Comparison of ENCODE assay signal across 9 cellular contexts in genomic region chr17:67200727-67201301, GRCh38. TPM values are rescaled to one million over a fixed set of nuclear protein-coding genes. Genes with fewer than 3 reads are reported as not detected.
A peak's percentile ranks its signal among the peaks of the same experiment; 100 is the strongest.
DNase-seq lines count a peak whose midpoint lies in the region; ATAC-seq and TF ChIP-seq lines count a peak whose summit lies in the region.
"Had no signal": no experiment of that assay in that cellular context is flagged by ENCODE, and none has a peak within 500 bp of the region (broad histone marks: within the 10 kb centered on the region; RNA-seq: fewer than 3 reads in every experiment).

No MANE protein-coding gene starts in this region.

- no peaks in the 10 kb centered on the region for H3K9me3 Mint-ChIP-seq in brain
- H3K9me3 Mint-ChIP-seq in nephron progenitor cell = no peaks in the 10 kb centered on the region
- peaks cover 0 to 6% (median 0%) of the 10 kb centered on the region in 8 donors for H3K9me3 Mint-ChIP-seq in CD4-positive, alpha-beta memory T cell
- H3K9me3 Mint-ChIP-seq: activated B cell treated with CpG ODN at 0.5 μM for 24 hours had no signal

- H3K36me3 Mint-ChIP-seq in brain (peaks cover 50% of the 10 kb centered on the region), nephron progenitor cell (ENCODE audit: low read depth) (peaks cover 50% of the 10 kb centered on the region)
- H3K36me3 Mint-ChIP-seq in CD4-positive, alpha-beta memory T cell = peaks cover 54 to 60% of the 10 kb centered on the region in 2 donors

- no peaks in the 10 kb centered on the region for H3K27me3 ChIP-seq in DOHH2 (ENCODE audit: control insufficient read depth, low read length)
- H3K27me3 ChIP-seq in CD4-positive, alpha-beta memory T cell (ENCODE audit: insufficient read depth, low read length) = no peaks in the 10 kb centered on the region

- ATAC-seq in Right ventricle myocardium superior (ENCODE audit: poor library complexity) = no peak

- peak; percentile 31 for DNase-seq in HuH-7.5 (ENCODE audit: low spot score)
- DNase-seq in nephron progenitor cell = no peak
- DNase-seq in CD4-positive, alpha-beta memory T cell = no peak
- no peak for DNase-seq in NCI-H1436 (lab: John Stamatoyannopoulos, UW)
- no peak for DNase-seq in GM19238 (ENCODE audit: insufficient read length, low spot score)
- DNase-seq in Right ventricle myocardium superior = no peak
- DNase-seq: activated B cell treated with CpG ODN at 0.5 μM for 24 hours had no signal

- CTCF ChIA-PET in CD4-positive, alpha-beta memory T cell (lab: Charles Lee; ENCODE audit: partially characterized antibody) = interaction anchor here (0.8 to 2.5 kb wide), 3 partner anchors 44 to 94 kb away, joined by 3 to 7 read pairs (median 4); no protein-coding TSS in a partner anchor

- H3K27ac ChIP-seq in DOHH2 (ENCODE audit: low read depth, low read length) = no peak overlapping the region
- H3K27ac ChIP-seq in CD4-positive, alpha-beta memory T cell (ENCODE audit: low read depth, low read length) = no peak overlapping the region

- H3K27ac Mint-ChIP-seq in brain = no peak overlapping the region
- no peak overlapping the region for H3K27ac Mint-ChIP-seq in nephron progenitor cell
- H3K27ac Mint-ChIP-seq in CD4-positive, alpha-beta memory T cell = peak overlapping the region in 2 of 7 donors; percentile 23 to 27
- H3K27ac Mint-ChIP-seq: activated B cell treated with CpG ODN at 0.5 μM for 24 hours had no signal

- H3K4me1 ChIP-seq in DOHH2 (ENCODE audit: control insufficient read depth, low read length) = no peaks in the 10 kb centered on the region
- peaks cover 3% of the 10 kb centered on the region for H3K4me1 ChIP-seq in CD4-positive, alpha-beta memory T cell (ENCODE audit: insufficient read depth, low read length)

- POLR2A ChIA-PET in CD4-positive, alpha-beta memory T cell (lab: Charles Lee; ENCODE audit: partially characterized antibody) = no interaction called here

- H3K4me1 Mint-ChIP-seq in brain (no peaks in the 10 kb centered on the region), nephron progenitor cell (no peaks in the 10 kb centered on the region)
- peaks cover 23 to 29% (median 25%) of the 10 kb centered on the region in 4 donors for H3K4me1 Mint-ChIP-seq in CD4-positive, alpha-beta memory T cell
- H3K4me1 Mint-ChIP-seq: activated B cell treated with CpG ODN at 0.5 μM for 24 hours had no signal

- H3K4me2 ChIP-seq in DOHH2 (ENCODE audit: low read length) = no peak overlapping the region

- no peaks in the 10 kb centered on the region for H3K27me3 Mint-ChIP-seq in brain
- H3K27me3 Mint-ChIP-seq in nephron progenitor cell (ENCODE audit: low read depth, poor library complexity) = no peaks in the 10 kb centered on the region
- H3K27me3 Mint-ChIP-seq in CD4-positive, alpha-beta memory T cell = no peaks in the 10 kb centered on the region
- H3K27me3 Mint-ChIP-seq: activated B cell treated with CpG ODN at 0.5 μM for 24 hours had no signal

- H3K4me3 Mint-ChIP-seq in brain (no peak overlapping the region), nephron progenitor cell (no peak overlapping the region)
- no peak overlapping the region for H3K4me3 Mint-ChIP-seq in CD4-positive, alpha-beta memory T cell
- H3K4me3 Mint-ChIP-seq: activated B cell treated with CpG ODN at 0.5 μM for 24 hours had no signal

- no peaks in the 10 kb centered on the region for H3F3A ChIP-seq in DOHH2 (ENCODE audit: control insufficient read depth, insufficient read depth)

- no peaks in the 10 kb centered on the region for H3K9me3 ChIP-seq in DOHH2 (ENCODE audit: control insufficient read depth, insufficient read depth, low read length)
- H3K9me3 ChIP-seq in CD4-positive, alpha-beta memory T cell (ENCODE audit: control insufficient read depth in 1 of 2, low read length in 2 of 2) = no peaks in the 10 kb centered on the region

- H3K4me3 ChIP-seq in DOHH2 (ENCODE audit: low read length) = no peak overlapping the region
- no peak overlapping the region for H3K4me3 ChIP-seq in CD4-positive, alpha-beta memory T cell (ENCODE audit: low read length in 2 of 2)

- TF ChIP-seq CTCF in DOHH2 (IDR thresholded peaks at IDR 0.05; ENCODE audit: low read depth, low read length, poor library complexity, severe bottlenecking) = peak; percentile 66
- TF ChIP-seq CTCF in brain (conservative IDR thresholded peaks at IDR 0.05) = peak; percentile 38 to 48
- TF ChIP-seq CTCF in nephron progenitor cell (IDR thresholded peaks at IDR 0.05) = peak; percentile 36

- no peaks in the 10 kb centered on the region for H4K20me1 ChIP-seq in DOHH2 (ENCODE audit: control insufficient read depth, insufficient read depth, low read depth, low read length)

- H3K9me2 ChIP-seq in DOHH2 (replicated peaks; ENCODE audit: control insufficient read depth, low read length) = no peaks in the 10 kb centered on the region

- intact Hi-C loops in CD4-positive, alpha-beta memory T cell (cut with micrococcal nuclease) = no loop called here
- intact Hi-C loops in Right ventricle myocardium superior (cut with DNase I) = no loop called here

- H3K36me3 ChIP-seq in DOHH2 (ENCODE audit: control insufficient read depth, low read length) = peaks cover 59% of the 10 kb centered on the region
- H3K36me3 ChIP-seq in CD4-positive, alpha-beta memory T cell (ENCODE audit: insufficient read depth, low read length) = peaks cover 45% of the 10 kb centered on the region

- H3K79me2 ChIP-seq in DOHH2 (ENCODE audit: control insufficient read depth, low read length) = no peaks in the 10 kb centered on the region

RNA-seq across cellular contexts. Expression of gene HELZ, which starts 44.2 kb away (rescaled TPM):
- polyA plus RNA-seq in brain (ENCODE audit: insufficient read depth, low read depth, low replicate concordance) = 8.2 TPM
- total RNA-seq in CD4-positive, alpha-beta memory T cell = 100 to 1,000 TPM; 100 to 104 TPM
- polyA plus RNA-seq in CD4-positive, alpha-beta memory T cell = 10 to 100 TPM; 32.0 to 72.3 TPM
- total RNA-seq in Right ventricle myocardium superior = 33.3 TPM
